Comparison of ENCODE assay signal across 8 cellular contexts in genomic region chr1:155086182-155086741, GRCh38. TPM values are rescaled to one million over a fixed set of nuclear protein-coding genes. Genes with fewer than 3 reads are reported as not detected.
DNase-seq lines count a peak whose midpoint lies in the region; ATAC-seq and TF ChIP-seq lines count a peak whose summit lies in the region.

No MANE protein-coding gene starts in this region.

- H3K27me3 ChIP-seq in ovary: peaks cover 6% of the 10 kb centered on the region
- H3K27me3 ChIP-seq in upper lobe of right lung: peaks cover 32% of the 10 kb centered on the region

- H3K9me3 ChIP-seq in ovary: no peaks in the 10 kb centered on the region
- H3K9me3 ChIP-seq in upper lobe of right lung: no peaks in the 10 kb centered on the region

- TF ChIP-seq EP300 in ovary (IDR thresholded peaks at IDR 0.05): no peak

- peak; percentile 99 for TF ChIP-seq CTCF in C4-2B (conservative IDR thresholded peaks at IDR 0.05)
- TF ChIP-seq CTCF in HFF-Myc (IDR thresholded peaks at IDR 0.05; ENCODE audit: low read depth, low read length, missing control alignments): peak; percentile 90
- peak; percentile 84 for TF ChIP-seq CTCF in fibroblast of villous mesenchyme (IDR thresholded peaks at IDR 0.05; ENCODE audit: insufficient read depth, low read depth, low read length)
- peak; percentile 84 to 90 (median 87) for TF ChIP-seq CTCF in ovary (IDR thresholded peaks at IDR 0.05)
- peak; percentile 99 for TF ChIP-seq CTCF in upper lobe of right lung (IDR thresholded peaks at IDR 0.05)

- WGBS in ovary, 3 donors: 18 to 31% (median 20%) methylated on average over 13 to 21 of the region's 21 CpGs

- H3K4me1 ChIP-seq in ovary (ENCODE audit: insufficient read depth) (peaks cover 10% of the 10 kb centered on the region), upper lobe of right lung (peaks cover 28% of the 10 kb centered on the region)

- H3K27ac ChIP-seq in C4-2B: peak overlapping the region; percentile 82
- H3K27ac ChIP-seq in ovary: no peak overlapping the region
- H3K27ac ChIP-seq in upper lobe of right lung: no peak overlapping the region

- peak; percentile 63 for ATAC-seq in upper lobe of right lung
- no peak for ATAC-seq in HG03432 (IDR thresholded peaks at IDR 0.05; ENCODE audit: unreplicated experiment)

- no peak overlapping the region for H3K4me3 ChIP-seq in HFF-Myc (replicated peaks; ENCODE audit: low read depth, low read length)
- H3K4me3 ChIP-seq in fibroblast of villous mesenchyme (ENCODE audit: low read depth, low read length): no peak overlapping the region
- H3K4me3 ChIP-seq in ovary: peak overlapping the region; percentile 61
- H3K4me3 ChIP-seq in upper lobe of right lung: peak overlapping the region; percentile 80

- no peaks in the 10 kb centered on the region for H3K36me3 ChIP-seq in ovary
- H3K36me3 ChIP-seq in upper lobe of right lung: no peaks in the 10 kb centered on the region

- DNase-seq in HFF-Myc (ENCODE audit: extremely low read depth, low read depth) (no peak), RKO (ENCODE audit: low spot score) (peak; percentile 69), fibroblast of villous mesenchyme (ENCODE audit: low read depth) (peak; percentile 41), ovary (peak in 4 of 5 donors; percentile 72 to 85 (median 80)), upper lobe of right lung (peak; percentile 86)
- DNase-seq in activated T-helper 1 cell treated with anti-CD3 and anti-CD28 coated beads, Interleukin-2, amount 50 U/mL, for 16 hours (ENCODE audit: low read depth in 1 of 2, low spot score in 1 of 2): peak; percentile 71 to 75

- intact Hi-C loops in ovary (cut with DNase I) (loop anchor here in 1 of 4 donors (10.0 kb wide), 1 partner anchor 531 kb away; the partner anchor contains the start of gene UBE2Q1), upper lobe of right lung (cut with DNase I) (no loop called here)

- no peak for TF ChIP-seq POLR2A in ovary (IDR thresholded peaks at IDR 0.05)

RNA-seq across cellular contexts. Expression of gene EFNA3, which starts 7.6 kb away (rescaled TPM):
- total RNA-seq in fibroblast of villous mesenchyme (0.32 and 0.43 TPM in 2 replicates), ovary (1 to 10 TPM; 1.3 to 3.7 (median 2.4) TPM), upper lobe of right lung (1.0 TPM)
- polyA plus RNA-seq in ovary: 1 to 10 TPM; 1.6 to 2.1 TPM

RNA-seq across cellular contexts. Expression of gene EFNA4, which starts 22.7 kb away (rescaled TPM):
- total RNA-seq in fibroblast of villous mesenchyme (2.6 and 3.9 TPM in 2 replicates), ovary (10 to 100 TPM in 5 of 7 donors, 1 to 10 TPM in 2; 8.6 to 14.1 (median 12.2) TPM), upper lobe of right lung (5.3 TPM)
- 10 to 100 TPM in 1 of 2 donors, 1 to 10 TPM in 1; 7.3 to 10.6 TPM for polyA plus RNA-seq in ovary

RNA-seq across cellular contexts. Expression of gene ADAM15, which starts 35.1 kb away (rescaled TPM):
- total RNA-seq in fibroblast of villous mesenchyme (41.2 and 49.2 TPM in 2 replicates), ovary (100 to 1,000 TPM in 1 of 7 donors, 10 to 100 TPM in 6; 34.8 to 149 (median 67.8) TPM), upper lobe of right lung (163 TPM)
- polyA plus RNA-seq in ovary: 10 to 100 TPM; 17.0 to 61.7 TPM

RNA-seq across cellular contexts. Expression of gene EFNA1, which starts 41.4 kb away (rescaled TPM):
- total RNA-seq in fibroblast of villous mesenchyme (not detected in 2 replicates), ovary (10 to 100 TPM; 12.1 to 51.6 (median 16.6) TPM), upper lobe of right lung (178 TPM)
- 10 to 100 TPM; 18.6 to 27.3 TPM for polyA plus RNA-seq in ovary

RNA-seq across cellular contexts. Expression of gene SLC50A1, which starts 49.4 kb away (rescaled TPM):
- 52.5 and 58.7 TPM in 2 replicates for total RNA-seq in fibroblast of villous mesenchyme
- total RNA-seq in ovary: 10 to 100 TPM; 10.8 to 31.4 (median 16.8) TPM
- polyA plus RNA-seq in ovary: 10 to 100 TPM; 19.7 to 50.2 TPM
- 44.7 TPM for total RNA-seq in upper lobe of right lung

Comparison
In these comparisons a context has a peak if more than half of its experiments do, and no peak if none do; other contexts are left out.
1. H3K4me3 ChIP-seq: peak in ovary (single experiment) and upper lobe of right lung (single experiment); none in HFF-Myc (single experiment) and fibroblast of villous mesenchyme (single experiment).
2. Peak in every context shown above with its lines, with median percentiles within 50 percentile points of each other: CTCF ChIP-seq.